Comparison of ENCODE assay signal across 1 cellular context in the genomic region with DNA sequence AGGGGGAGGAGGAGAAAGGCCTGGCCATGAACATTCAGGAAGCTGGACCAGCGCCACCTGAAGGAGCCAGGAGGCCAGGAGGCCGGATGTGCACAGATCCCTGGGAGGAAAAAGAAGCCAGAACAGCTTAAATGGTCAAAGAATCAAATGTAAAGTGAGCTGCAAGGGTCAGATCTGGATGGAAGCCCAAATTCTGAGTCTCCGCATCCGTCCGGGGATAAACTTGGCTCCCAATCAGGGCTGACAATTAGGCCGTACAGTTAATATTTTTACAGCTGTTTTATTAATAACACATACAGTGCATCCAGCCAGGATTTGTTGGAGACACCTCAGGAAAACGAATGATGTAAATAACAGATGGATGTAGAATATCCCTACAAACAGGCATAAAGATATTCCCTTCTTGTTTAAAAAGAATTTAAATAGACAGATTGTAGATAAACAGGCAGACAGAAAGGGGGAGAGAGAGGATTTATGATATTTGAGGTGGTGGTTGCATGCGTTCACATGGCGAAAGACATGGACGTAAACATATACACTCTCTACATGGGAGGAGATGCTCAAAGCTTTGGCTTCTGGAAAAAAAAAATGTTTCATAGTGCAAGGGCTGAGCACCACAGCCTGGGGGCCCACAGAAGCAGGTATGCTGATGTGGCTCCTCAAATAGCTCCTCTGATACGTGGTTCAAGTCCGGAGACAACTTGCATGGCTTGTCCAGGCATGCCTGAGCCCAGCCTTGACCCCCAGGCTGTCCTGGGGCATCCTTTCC.
TF ChIP-seq lines count a peak whose summit lies in the region.

No MANE protein-coding gene starts in this region.

TF ChIP-seq in GM23338, 12 proteins besides CTCF, POLR2A, EP300 and RAD21 (continued from another document):
- TF ChIP-seq, protein P1, sequence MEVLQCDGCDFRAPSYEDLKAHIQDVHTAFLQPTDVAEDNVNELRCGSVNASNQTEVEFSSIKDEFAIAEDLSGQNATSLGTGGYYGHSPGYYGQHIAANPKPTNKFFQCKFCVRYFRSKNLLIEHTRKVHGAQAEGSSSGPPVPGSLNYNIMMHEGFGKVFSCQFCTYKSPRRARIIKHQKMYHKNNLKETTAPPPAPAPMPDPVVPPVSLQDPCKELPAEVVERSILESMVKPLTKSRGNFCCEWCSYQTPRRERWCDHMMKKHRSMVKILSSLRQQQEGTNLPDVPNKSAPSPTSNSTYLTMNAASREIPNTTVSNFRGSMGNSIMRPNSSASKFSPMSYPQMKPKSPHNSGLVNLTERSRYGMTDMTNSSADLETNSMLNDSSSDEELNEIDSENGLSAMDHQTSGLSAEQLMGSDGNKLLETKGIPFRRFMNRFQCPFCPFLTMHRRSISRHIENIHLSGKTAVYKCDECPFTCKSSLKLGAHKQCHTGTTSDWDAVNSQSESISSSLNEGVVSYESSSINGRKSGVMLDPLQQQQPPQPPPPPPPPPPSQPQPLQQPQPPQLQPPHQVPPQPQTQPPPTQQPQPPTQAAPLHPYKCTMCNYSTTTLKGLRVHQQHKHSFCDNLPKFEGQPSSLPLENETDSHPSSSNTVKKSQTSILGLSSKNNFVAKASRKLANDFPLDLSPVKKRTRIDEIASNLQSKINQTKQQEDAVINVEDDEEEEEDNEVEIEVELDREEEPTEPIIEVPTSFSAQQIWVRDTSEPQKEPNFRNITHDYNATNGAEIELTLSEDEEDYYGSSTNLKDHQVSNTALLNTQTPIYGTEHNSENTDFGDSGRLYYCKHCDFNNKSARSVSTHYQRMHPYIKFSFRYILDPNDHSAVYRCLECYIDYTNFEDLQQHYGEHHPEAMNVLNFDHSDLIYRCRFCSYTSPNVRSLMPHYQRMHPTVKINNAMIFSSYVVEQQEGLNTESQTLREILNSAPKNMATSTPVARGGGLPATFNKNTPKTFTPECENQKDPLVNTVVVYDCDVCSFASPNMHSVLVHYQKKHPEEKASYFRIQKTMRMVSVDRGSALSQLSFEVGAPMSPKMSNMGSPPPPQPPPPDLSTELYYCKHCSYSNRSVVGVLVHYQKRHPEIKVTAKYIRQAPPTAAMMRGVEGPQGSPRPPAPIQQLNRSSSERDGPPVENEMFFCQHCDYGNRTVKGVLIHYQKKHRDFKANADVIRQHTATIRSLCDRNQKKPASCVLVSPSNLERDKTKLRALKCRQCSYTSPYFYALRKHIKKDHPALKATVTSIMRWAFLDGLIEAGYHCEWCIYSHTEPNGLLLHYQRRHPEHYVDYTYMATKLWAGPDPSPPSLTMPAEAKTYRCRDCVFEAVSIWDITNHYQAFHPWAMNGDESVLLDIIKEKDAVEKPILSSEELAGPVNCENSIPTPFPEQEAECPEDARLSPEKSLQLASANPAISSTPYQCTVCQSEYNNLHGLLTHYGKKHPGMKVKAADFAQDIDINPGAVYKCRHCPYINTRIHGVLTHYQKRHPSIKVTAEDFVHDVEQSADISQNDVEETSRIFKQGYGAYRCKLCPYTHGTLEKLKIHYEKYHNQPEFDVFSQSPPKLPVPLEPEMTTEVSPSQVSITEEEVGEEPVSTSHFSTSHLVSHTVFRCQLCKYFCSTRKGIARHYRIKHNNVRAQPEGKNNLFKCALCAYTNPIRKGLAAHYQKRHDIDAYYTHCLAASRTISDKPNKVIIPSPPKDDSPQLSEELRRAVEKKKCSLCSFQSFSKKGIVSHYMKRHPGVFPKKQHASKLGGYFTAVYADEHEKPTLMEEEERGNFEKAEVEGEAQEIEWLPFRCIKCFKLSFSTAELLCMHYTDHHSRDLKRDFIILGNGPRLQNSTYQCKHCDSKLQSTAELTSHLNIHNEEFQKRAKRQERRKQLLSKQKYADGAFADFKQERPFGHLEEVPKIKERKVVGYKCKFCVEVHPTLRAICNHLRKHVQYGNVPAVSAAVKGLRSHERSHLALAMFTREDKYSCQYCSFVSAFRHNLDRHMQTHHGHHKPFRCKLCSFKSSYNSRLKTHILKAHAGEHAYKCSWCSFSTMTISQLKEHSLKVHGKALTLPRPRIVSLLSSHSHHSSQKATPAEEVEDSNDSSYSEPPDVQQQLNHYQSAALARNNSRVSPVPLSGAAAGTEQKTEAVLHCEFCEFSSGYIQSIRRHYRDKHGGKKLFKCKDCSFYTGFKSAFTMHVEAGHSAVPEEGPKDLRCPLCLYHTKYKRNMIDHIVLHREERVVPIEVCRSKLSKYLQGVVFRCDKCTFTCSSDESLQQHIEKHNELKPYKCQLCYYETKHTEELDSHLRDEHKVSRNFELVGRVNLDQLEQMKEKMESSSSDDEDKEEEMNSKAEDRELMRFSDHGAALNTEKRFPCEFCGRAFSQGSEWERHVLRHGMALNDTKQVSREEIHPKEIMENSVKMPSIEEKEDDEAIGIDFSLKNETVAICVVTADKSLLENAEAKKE (CRISPR knock-in tag; IDR thresholded peaks at IDR 0.05), result no peak
- no peak for TF ChIP-seq EZH2phosphoT487 (IDR thresholded peaks at IDR 0.05; ENCODE audit: unreplicated experiment)
- TF ChIP-seq CREB1 (CRISPR knock-in tag; IDR thresholded peaks at IDR 0.05; ENCODE audit: low read depth), result no peak
- TF ChIP-seq, protein P2, sequence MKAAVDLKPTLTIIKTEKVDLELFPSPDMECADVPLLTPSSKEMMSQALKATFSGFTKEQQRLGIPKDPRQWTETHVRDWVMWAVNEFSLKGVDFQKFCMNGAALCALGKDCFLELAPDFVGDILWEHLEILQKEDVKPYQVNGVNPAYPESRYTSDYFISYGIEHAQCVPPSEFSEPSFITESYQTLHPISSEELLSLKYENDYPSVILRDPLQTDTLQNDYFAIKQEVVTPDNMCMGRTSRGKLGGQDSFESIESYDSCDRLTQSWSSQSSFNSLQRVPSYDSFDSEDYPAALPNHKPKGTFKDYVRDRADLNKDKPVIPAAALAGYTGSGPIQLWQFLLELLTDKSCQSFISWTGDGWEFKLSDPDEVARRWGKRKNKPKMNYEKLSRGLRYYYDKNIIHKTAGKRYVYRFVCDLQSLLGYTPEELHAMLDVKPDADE (IDR thresholded peaks at IDR 0.05), result no peak
- TF ChIP-seq NANOG (IDR thresholded peaks at IDR 0.05; ENCODE audit: borderline replicate concordance), result no peak
- no peak for TF ChIP-seq ZNF331 (CRISPR knock-in tag; IDR thresholded peaks at IDR 0.05; ENCODE audit: low read depth)
- TF ChIP-seq, protein P3, sequence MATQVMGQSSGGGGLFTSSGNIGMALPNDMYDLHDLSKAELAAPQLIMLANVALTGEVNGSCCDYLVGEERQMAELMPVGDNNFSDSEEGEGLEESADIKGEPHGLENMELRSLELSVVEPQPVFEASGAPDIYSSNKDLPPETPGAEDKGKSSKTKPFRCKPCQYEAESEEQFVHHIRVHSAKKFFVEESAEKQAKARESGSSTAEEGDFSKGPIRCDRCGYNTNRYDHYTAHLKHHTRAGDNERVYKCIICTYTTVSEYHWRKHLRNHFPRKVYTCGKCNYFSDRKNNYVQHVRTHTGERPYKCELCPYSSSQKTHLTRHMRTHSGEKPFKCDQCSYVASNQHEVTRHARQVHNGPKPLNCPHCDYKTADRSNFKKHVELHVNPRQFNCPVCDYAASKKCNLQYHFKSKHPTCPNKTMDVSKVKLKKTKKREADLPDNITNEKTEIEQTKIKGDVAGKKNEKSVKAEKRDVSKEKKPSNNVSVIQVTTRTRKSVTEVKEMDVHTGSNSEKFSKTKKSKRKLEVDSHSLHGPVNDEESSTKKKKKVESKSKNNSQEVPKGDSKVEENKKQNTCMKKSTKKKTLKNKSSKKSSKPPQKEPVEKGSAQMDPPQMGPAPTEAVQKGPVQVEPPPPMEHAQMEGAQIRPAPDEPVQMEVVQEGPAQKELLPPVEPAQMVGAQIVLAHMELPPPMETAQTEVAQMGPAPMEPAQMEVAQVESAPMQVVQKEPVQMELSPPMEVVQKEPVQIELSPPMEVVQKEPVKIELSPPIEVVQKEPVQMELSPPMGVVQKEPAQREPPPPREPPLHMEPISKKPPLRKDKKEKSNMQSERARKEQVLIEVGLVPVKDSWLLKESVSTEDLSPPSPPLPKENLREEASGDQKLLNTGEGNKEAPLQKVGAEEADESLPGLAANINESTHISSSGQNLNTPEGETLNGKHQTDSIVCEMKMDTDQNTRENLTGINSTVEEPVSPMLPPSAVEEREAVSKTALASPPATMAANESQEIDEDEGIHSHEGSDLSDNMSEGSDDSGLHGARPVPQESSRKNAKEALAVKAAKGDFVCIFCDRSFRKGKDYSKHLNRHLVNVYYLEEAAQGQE (IDR thresholded peaks at IDR 0.05; ENCODE audit: unreplicated experiment), result no peak
- no peak for TF ChIP-seq STAT1 (IDR thresholded peaks at IDR 0.05; ENCODE audit: unreplicated experiment)
- no peak for TF ChIP-seq JUNB (IDR thresholded peaks at IDR 0.05; ENCODE audit: unreplicated experiment)
- TF ChIP-seq POLR2AphosphoS5 (IDR thresholded peaks at IDR 0.05; ENCODE audit: low read depth), result no peak
- TF ChIP-seq ZNF114 (CRISPR knock-in tag; IDR thresholded peaks at IDR 0.05), result no peak
